ENCODE assay signal across 13 cellular contexts in genomic region chr5:167970002-167970401, GRCh38.
DNase-seq lines count a peak whose midpoint lies in the region; ATAC-seq, FAIRE-seq and TF ChIP-seq lines count a peak whose summit lies in the region.
"Had no signal": no experiment of that assay in that cellular context is flagged by ENCODE, and none has a peak within 500 bp of the region (broad histone marks: within the 10 kb centered on the region; RNA-seq: fewer than 3 reads in every experiment).

No MANE protein-coding gene starts in this region.

- peak overlapping the region; percentile 8 for H3K4me3 Mint-ChIP-seq in astrocyte (ENCODE audit: unreplicated experiment)
- H3K4me3 Mint-ChIP-seq: activated CD4-positive, alpha-beta memory T cell treated with anti-CD3 and anti-CD28 coated beads, Interleukin-2, amount 10 ng/mL, durations not matched to agents 7 days and 5 days; T-helper 1 cell treated with Interleukin-12 subunit alpha and Interleukin-12 subunit beta and Interleukin-4 antibody, amounts not matched to agents 30 μg/mL and 1 μg/mL, for 36 hours had no signal

- H3K9me3 Mint-ChIP-seq in astrocyte (ENCODE audit: unreplicated experiment): peaks cover 2% of the 10 kb centered on the region
- H3K9me3 Mint-ChIP-seq: activated CD4-positive, alpha-beta memory T cell treated with anti-CD3 and anti-CD28 coated beads, Interleukin-2, amount 10 ng/mL, durations not matched to agents 7 days and 5 days; T-helper 1 cell treated with Interleukin-12 subunit alpha and Interleukin-12 subunit beta and Interleukin-4 antibody, amounts not matched to agents 30 μg/mL and 1 μg/mL, for 36 hours had no signal

- intact Hi-C loops in OCI-LY7 (cut with micrococcal nuclease; ENCODE audit: unreplicated experiment): no loop called here

- H4K20me1 ChIP-seq in astrocyte (ENCODE audit: insufficient read depth, low read length) (no peaks in the 10 kb centered on the region), OCI-LY7 (ENCODE audit: insufficient read depth, low read length) (no peaks in the 10 kb centered on the region)

- CTCF ChIA-PET in OCI-LY7 (lab: Charles Lee; ENCODE audit: unreplicated experiment): no interaction called here

- peak overlapping the region; percentile 89 for H3K27ac Mint-ChIP-seq in astrocyte (ENCODE audit: unreplicated experiment)
- H3K27ac Mint-ChIP-seq: activated CD4-positive, alpha-beta memory T cell treated with anti-CD3 and anti-CD28 coated beads, Interleukin-2, amount 10 ng/mL, durations not matched to agents 7 days and 5 days; T-helper 1 cell treated with Interleukin-12 subunit alpha and Interleukin-12 subunit beta and Interleukin-4 antibody, amounts not matched to agents 30 μg/mL and 1 μg/mL, for 36 hours had no signal

- H3K27me3 ChIP-seq in astrocyte (ENCODE audit: insufficient read depth, low read length): no peaks in the 10 kb centered on the region
- H3K27me3 ChIP-seq: hepatocyte had no signal

- TF ChIP-seq CTCF in AG09309 (IDR thresholded peaks at IDR 0.05; ENCODE audit: control insufficient read depth, insufficient read depth, low read depth, low read length, missing control alignments): peak; percentile 26
- no peak for TF ChIP-seq CTCF in astrocyte (IDR thresholded peaks at IDR 0.05; ENCODE audit: insufficient read depth, low read depth, low read length)
- no peak for TF ChIP-seq CTCF in OCI-LY7 (conservative IDR thresholded peaks at IDR 0.05; ENCODE audit: low read length)

- peaks cover 38% of the 10 kb centered on the region for H3K4me1 Mint-ChIP-seq in astrocyte (ENCODE audit: low read depth, unreplicated experiment)
- H3K4me1 Mint-ChIP-seq: activated CD4-positive, alpha-beta memory T cell treated with anti-CD3 and anti-CD28 coated beads, Interleukin-2, amount 10 ng/mL, durations not matched to agents 7 days and 5 days had no signal

- H3K9me3 ChIP-seq in astrocyte (ENCODE audit: insufficient read depth, low read depth, low read length): no peaks in the 10 kb centered on the region
- no peaks in the 10 kb centered on the region for H3K9me3 ChIP-seq in OCI-LY7 (ENCODE audit: low read length)

- no peaks in the 10 kb centered on the region for H3K27me3 Mint-ChIP-seq in astrocyte (ENCODE audit: low read depth, unreplicated experiment)
- H3K27me3 Mint-ChIP-seq: activated CD4-positive, alpha-beta memory T cell treated with anti-CD3 and anti-CD28 coated beads, Interleukin-2, amount 10 ng/mL, durations not matched to agents 7 days and 5 days had no signal

- no TSS peak for BruUV-seq in OCI-LY7 (replicated peaks; lab: Mats Ljungman, UMichigan)

- POLR2A ChIA-PET in OCI-LY7 (lab: Charles Lee): interaction anchor here (0.6 kb wide), 1 partner anchor 8 kb away, joined by 5 read pairs; no protein-coding TSS in a partner anchor

- H3K36me3 Mint-ChIP-seq in astrocyte (ENCODE audit: low read depth, unreplicated experiment): peaks cover 8% of the 10 kb centered on the region

- H3K9me2 ChIP-seq in OCI-LY7 (ENCODE audit: insufficient read depth, low read length): no peaks in the 10 kb centered on the region

- H3K36me3 ChIP-seq in astrocyte (ENCODE audit: insufficient read depth, low read length): no peaks in the 10 kb centered on the region
- H3K36me3 ChIP-seq in OCI-LY7 (ENCODE audit: insufficient read depth, low read length): no peaks in the 10 kb centered on the region

- H3K4me3 ChIP-seq in AG09309 (ENCODE audit: control insufficient read depth, low read depth, low read length): no peak overlapping the region
- no peak overlapping the region for H3K4me3 ChIP-seq in astrocyte (ENCODE audit: insufficient read depth, low read depth, low read length)
- H3K4me3 ChIP-seq in OCI-LY7 (ENCODE audit: low read depth, low read length, poor library complexity, severe bottlenecking): no peak overlapping the region
- H3K4me3 ChIP-seq: hepatocyte had no signal

- peak overlapping the region; percentile 17 for H3K27ac ChIP-seq in astrocyte (ENCODE audit: low read depth, low read length)
- no peak overlapping the region for H3K27ac ChIP-seq in OCI-LY7 (ENCODE audit: low read depth, low read length, poor library complexity, severe bottlenecking)
- H3K27ac ChIP-seq: hepatocyte had no signal

- peak; percentile 73 for DNase-seq in AG09309 (ENCODE audit: low read depth)
- DNase-seq in astrocyte (ENCODE audit: low read depth): peak; percentile 75
- no peak for DNase-seq in AG08396 (ENCODE audit: low spot score)
- no peak for DNase-seq in OCI-LY7 (ENCODE audit: low spot score)
- no peak for DNase-seq in RKO (ENCODE audit: low spot score)
- DNase-seq: activated CD4-positive, alpha-beta memory T cell treated with anti-CD3 and anti-CD28 coated beads, Interleukin-2, amount 10 ng/mL, durations not matched to agents 7 days and 5 days; NCI-H1105; NK-92 treated with Interleukin-12 subunit alpha and Interleukin-12 subunit beta, amount 100 ng/mL, for 24 hours had no signal

- H3K9ac ChIP-seq in astrocyte (ENCODE audit: low read length): no peak overlapping the region

- ATAC-seq in GM19035 (IDR thresholded peaks at IDR 0.05; ENCODE audit: unreplicated experiment) (peak; percentile 83), HG03039 (IDR thresholded peaks at IDR 0.05; ENCODE audit: unreplicated experiment) (peak; percentile 93), HG03280 (IDR thresholded peaks at IDR 0.05; ENCODE audit: unreplicated experiment) (no peak)

- no peak overlapping the region for H2AFZ ChIP-seq in astrocyte (ENCODE audit: low read depth, low read length)
- H2AFZ ChIP-seq in OCI-LY7 (ENCODE audit: low read length): no peak overlapping the region
- H2AFZ ChIP-seq: hepatocyte had no signal

- peaks cover 18% of the 10 kb centered on the region for H3K4me1 ChIP-seq in astrocyte (ENCODE audit: insufficient read depth, low read length)
- H3K4me1 ChIP-seq in OCI-LY7 (ENCODE audit: insufficient read depth, low read length, poor library complexity, severe bottlenecking): no peaks in the 10 kb centered on the region

- H3K4me2 ChIP-seq in astrocyte (ENCODE audit: low read length): peak overlapping the region; percentile 17
- no peak overlapping the region for H3K4me2 ChIP-seq in OCI-LY7 (ENCODE audit: low read length)
- H3K4me2 ChIP-seq: hepatocyte had no signal

- H3K79me2 ChIP-seq in astrocyte (ENCODE audit: insufficient read depth, low read length): no peaks in the 10 kb centered on the region
- H3K79me2 ChIP-seq in OCI-LY7 (ENCODE audit: insufficient read depth, low read depth, low read length): no peaks in the 10 kb centered on the region
- H3K79me2 ChIP-seq: hepatocyte had no signal

- no peak for FAIRE-seq in astrocyte (lab: Jason Lieb, UNC)

Comparison
In these comparisons a context has a peak if more than half of its experiments do, and no peak if none do; other contexts are left out.
1. DNase-seq: peak in AG09309 (single experiment) and astrocyte (single experiment); none in AG08396 (single experiment), OCI-LY7 (single experiment) and RKO (single experiment).